ENCODE assay signal across 3 cellular contexts in the genomic region with DNA sequence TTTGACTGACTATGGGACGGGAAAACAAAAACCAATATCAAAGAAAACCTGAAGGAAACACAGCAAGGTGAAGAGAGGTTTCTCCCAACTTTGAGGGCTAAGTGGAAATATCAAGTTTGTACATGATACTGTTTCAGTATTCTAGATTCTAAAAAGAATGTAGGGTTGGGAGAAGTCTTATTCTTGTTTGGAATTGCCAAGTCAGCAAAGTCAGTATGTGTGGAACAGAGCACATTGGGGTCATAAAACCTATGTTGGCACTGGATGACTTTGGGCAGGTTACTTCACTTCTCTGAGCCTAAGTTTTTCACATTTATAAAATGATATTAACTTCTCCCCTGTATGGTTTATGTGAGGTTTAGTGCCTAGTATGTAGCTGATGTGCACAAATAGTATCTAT.
TF ChIP-seq lines count a peak whose summit lies in the region.

No MANE protein-coding gene starts in this region.

TF ChIP-seq in A549, 52 proteins besides CTCF, POLR2A, EP300 and RAD21:
- TF ChIP-seq MAFK (IDR thresholded peaks at IDR 0.05; ENCODE audit: partially characterized antibody) = peak; percentile 88
- TF ChIP-seq, protein P1, sequence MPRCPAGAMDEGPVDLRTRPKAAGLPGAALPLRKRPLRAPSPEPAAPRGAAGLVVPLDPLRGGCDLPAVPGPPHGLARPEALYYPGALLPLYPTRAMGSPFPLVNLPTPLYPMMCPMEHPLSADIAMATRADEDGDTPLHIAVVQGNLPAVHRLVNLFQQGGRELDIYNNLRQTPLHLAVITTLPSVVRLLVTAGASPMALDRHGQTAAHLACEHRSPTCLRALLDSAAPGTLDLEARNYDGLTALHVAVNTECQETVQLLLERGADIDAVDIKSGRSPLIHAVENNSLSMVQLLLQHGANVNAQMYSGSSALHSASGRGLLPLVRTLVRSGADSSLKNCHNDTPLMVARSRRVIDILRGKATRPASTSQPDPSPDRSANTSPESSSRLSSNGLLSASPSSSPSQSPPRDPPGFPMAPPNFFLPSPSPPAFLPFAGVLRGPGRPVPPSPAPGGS (IDR thresholded peaks at IDR 0.05) = no peak

TF ChIP-seq in IMR-90, 13 proteins besides CTCF, POLR2A, EP300 and RAD21:
- peak; percentile 92 for TF ChIP-seq MAFK (IDR thresholded peaks at IDR 0.05; ENCODE audit: low read depth, low read length)
- TF ChIP-seq MXI1 (IDR thresholded peaks at IDR 0.05; ENCODE audit: borderline replicate concordance, low read depth, low read length) = no peak
- no peak for TF ChIP-seq RFX5 (IDR thresholded peaks at IDR 0.05; ENCODE audit: low read depth, low read length)
- TF ChIP-seq RCOR1 (IDR thresholded peaks at IDR 0.05; ENCODE audit: insufficient replicate concordance, low read length) = no peak
- TF ChIP-seq, protein P2, sequence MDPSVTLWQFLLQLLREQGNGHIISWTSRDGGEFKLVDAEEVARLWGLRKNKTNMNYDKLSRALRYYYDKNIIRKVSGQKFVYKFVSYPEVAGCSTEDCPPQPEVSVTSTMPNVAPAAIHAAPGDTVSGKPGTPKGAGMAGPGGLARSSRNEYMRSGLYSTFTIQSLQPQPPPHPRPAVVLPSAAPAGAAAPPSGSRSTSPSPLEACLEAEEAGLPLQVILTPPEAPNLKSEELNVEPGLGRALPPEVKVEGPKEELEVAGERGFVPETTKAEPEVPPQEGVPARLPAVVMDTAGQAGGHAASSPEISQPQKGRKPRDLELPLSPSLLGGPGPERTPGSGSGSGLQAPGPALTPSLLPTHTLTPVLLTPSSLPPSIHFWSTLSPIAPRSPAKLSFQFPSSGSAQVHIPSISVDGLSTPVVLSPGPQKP (IDR thresholded peaks at IDR 0.05; ENCODE audit: borderline replicate concordance, low read depth, low read length) = no peak

TF ChIP-seq in H1, 55 proteins besides CTCF, POLR2A, EP300 and RAD21:
- no peak for TF ChIP-seq TAF7 (optimal IDR thresholded peaks at IDR 0.05; ENCODE audit: borderline replicate concordance, low read depth, low read length)
- TF ChIP-seq SIX5 (IDR thresholded peaks at IDR 0.05; ENCODE audit: low read depth, low read length) = no peak
- TF ChIP-seq MAFK (IDR thresholded peaks at IDR 0.05; ENCODE audit: low read depth, low read length) = peak; percentile 52; the same call in 1 of the 2 replicates
